ENCODE assay signal across 6 cellular contexts in genomic region chr5:28544501-28544900, GRCh38.
"Had no signal": no experiment of that assay in that cellular context is flagged by ENCODE, and none has a peak within 500 bp of the region (broad histone marks: within the 10 kb centered on the region; RNA-seq: fewer than 3 reads in every experiment).

No MANE protein-coding gene starts in this region.

- H3K4me3 ChIP-seq: K562 had no signal

- FAIRE-seq: HepG2, K562 had no signal

- H3K27ac ChIP-seq: HL-60 had no signal

- DNase-seq: IMR-90, KBM-7, KG1 had no signal

- ATAC-seq: HepG2, K562 had no signal
